21 cellular contexts compared by ENCODE assay signal in genomic region chr9:132502480-132502879, GRCh38.
"Had no signal": no experiment of that assay in that cellular context is flagged by ENCODE, and none has a peak within 500 bp of the region (broad histone marks: within the 10 kb centered on the region; RNA-seq: fewer than 3 reads in every experiment).

No MANE protein-coding gene starts in this region.

- H3K27ac ChIP-seq: HL-60, KMS-11, RWPE1 had no signal

- H3K4me2 ChIP-seq: KMS-11, SK-N-SH had no signal

- H3K9me3 ChIP-seq: SK-N-SH had no signal

- DNase-seq: Kasumi-1, MM.1S, NCI-H1092 treated with DMSO at 0.1 percent for 48 hours, NCI-H1436, NCI-H187, NCI-H2029 treated with DMSO at 0.1 percent for 48 hours, NCI-H2171 treated with DMSO at 0.1 percent for 48 hours, NCI-H345, NCI-H446 treated with DMSO at 0.1 percent for 48 hours, NCI-H510A treated with DMSO at 0.1 percent for 48 hours, NCI-H526 treated with DMSO at 0.1 percent for 48 hours, NCI-H774, PC-3, SK-N-SH, SW 1271, T-cell had no signal

- ATAC-seq: Panc1, PC-3, T-cell had no signal

- H3K9ac ChIP-seq: KMS-11, SK-N-SH had no signal

- FAIRE-seq: HTR-8/SVneo had no signal
